ENCODE assay signal across 9 cellular contexts in genomic region chr5:35212006-35212982, GRCh38. TPM values are rescaled to one million over a fixed set of nuclear protein-coding genes. Genes with fewer than 3 reads are reported as not detected.
DNase-seq lines count a peak whose midpoint lies in the region; ATAC-seq lines count a peak whose summit lies in the region.
"Had no signal": no experiment of that assay in that cellular context is flagged by ENCODE, and none has a peak within 500 bp of the region (broad histone marks: within the 10 kb centered on the region; RNA-seq: fewer than 3 reads in every experiment).

No MANE protein-coding gene starts in this region.

- peaks cover 19% of the 10 kb centered on the region for H3K27me3 Mint-ChIP-seq in activated naive CD8-positive, alpha-beta T cell treated with anti-CD3 and anti-CD28 coated beads, Interleukin-2, amount 50 U/mL, for 24 hours
- H3K27me3 Mint-ChIP-seq in activated naive CD8-positive, alpha-beta T cell treated with anti-CD3 and anti-CD28 coated beads for 36 hours, result peaks cover 44% of the 10 kb centered on the region
- H3K27me3 Mint-ChIP-seq in naive thymus-derived CD8-positive, alpha-beta T cell, result peaks cover 6 to 19% (median 14%) of the 10 kb centered on the region in 5 donors

- H3K4me3 Mint-ChIP-seq in activated naive CD8-positive, alpha-beta T cell treated with anti-CD3 and anti-CD28 coated beads, Interleukin-2, amount 50 U/mL, for 24 hours, result no peak overlapping the region
- H3K4me3 Mint-ChIP-seq in activated naive CD8-positive, alpha-beta T cell treated with anti-CD3 and anti-CD28 coated beads for 36 hours, result no peak overlapping the region
- H3K4me3 Mint-ChIP-seq in naive thymus-derived CD8-positive, alpha-beta T cell, result no peak overlapping the region

- no peaks in the 10 kb centered on the region for H3K36me3 Mint-ChIP-seq in activated naive CD8-positive, alpha-beta T cell treated with anti-CD3 and anti-CD28 coated beads, Interleukin-2, amount 50 U/mL, for 24 hours (ENCODE audit: low read depth)
- H3K36me3 Mint-ChIP-seq in activated naive CD8-positive, alpha-beta T cell treated with anti-CD3 and anti-CD28 coated beads for 36 hours, result no peaks in the 10 kb centered on the region
- H3K36me3 Mint-ChIP-seq in naive thymus-derived CD8-positive, alpha-beta T cell, result no peaks in the 10 kb centered on the region

- no peak overlapping the region for H3K27ac Mint-ChIP-seq in activated naive CD8-positive, alpha-beta T cell treated with anti-CD3 and anti-CD28 coated beads, Interleukin-2, amount 50 U/mL, for 24 hours
- no peak overlapping the region for H3K27ac Mint-ChIP-seq in activated naive CD8-positive, alpha-beta T cell treated with anti-CD3 and anti-CD28 coated beads for 36 hours
- H3K27ac Mint-ChIP-seq in naive thymus-derived CD8-positive, alpha-beta T cell, result no peak overlapping the region

- H3K9me3 Mint-ChIP-seq in activated naive CD8-positive, alpha-beta T cell treated with anti-CD3 and anti-CD28 coated beads, Interleukin-2, amount 50 U/mL, for 24 hours, result no peaks in the 10 kb centered on the region
- no peaks in the 10 kb centered on the region for H3K9me3 Mint-ChIP-seq in activated naive CD8-positive, alpha-beta T cell treated with anti-CD3 and anti-CD28 coated beads for 36 hours
- H3K9me3 Mint-ChIP-seq in naive thymus-derived CD8-positive, alpha-beta T cell, result no peaks in the 10 kb centered on the region

- H3K4me1 Mint-ChIP-seq in activated naive CD8-positive, alpha-beta T cell treated with anti-CD3 and anti-CD28 coated beads, Interleukin-2, amount 50 U/mL, for 24 hours, result peaks cover 11% of the 10 kb centered on the region
- H3K4me1 Mint-ChIP-seq in activated naive CD8-positive, alpha-beta T cell treated with anti-CD3 and anti-CD28 coated beads for 36 hours, result peaks cover 14% of the 10 kb centered on the region
- no peaks in the 10 kb centered on the region for H3K4me1 Mint-ChIP-seq in naive thymus-derived CD8-positive, alpha-beta T cell

- no peak for DNase-seq in activated naive CD8-positive, alpha-beta T cell treated with anti-CD3 and anti-CD28 coated beads, Interleukin-2, amount 50 U/mL, for 24 hours
- no peak for DNase-seq in activated naive CD8-positive, alpha-beta T cell treated with anti-CD3 and anti-CD28 coated beads for 36 hours
- DNase-seq in naive thymus-derived CD8-positive, alpha-beta T cell, result no peak
- no peak for DNase-seq in NCI-H345 treated with DMSO at 0.1 percent for 48 hours (lab: John Stamatoyannopoulos, UW; ENCODE audit: unreplicated experiment)
- no peak for DNase-seq in SW480 (ENCODE audit: low spot score)
- no peak for DNase-seq in SK-N-DZ (ENCODE audit: low spot score)
- DNase-seq: upper lobe of left lung had no signal

- ATAC-seq in activated naive CD8-positive, alpha-beta T cell treated with anti-CD3 and anti-CD28 coated beads, Interleukin-2, amount 50 U/mL, for 24 hours, result peak; percentile 59
- peak; percentile 82 for ATAC-seq in HG02610 (IDR thresholded peaks at IDR 0.05; ENCODE audit: unreplicated experiment)
- peak; percentile 74 for ATAC-seq in HG03442 (IDR thresholded peaks at IDR 0.05; ENCODE audit: unreplicated experiment)
- no peak for ATAC-seq in naive thymus-derived CD8-positive, alpha-beta T cell

- POLR2A ChIA-PET in naive thymus-derived CD8-positive, alpha-beta T cell (lab: Charles Lee), result no interaction called here

RNA-seq across cellular contexts. Expression of gene PRLR, which starts 18.0 kb away (rescaled TPM):
- total RNA-seq in activated naive CD8-positive, alpha-beta T cell treated with anti-CD3 and anti-CD28 coated beads for 36 hours, result not detected
- total RNA-seq in naive thymus-derived CD8-positive, alpha-beta T cell, result not detected
- not detected for polyA plus RNA-seq in naive thymus-derived CD8-positive, alpha-beta T cell
- 0.10 TPM in 2 replicates for polyA plus RNA-seq in SK-N-DZ (2014; cell fraction: cytosol; rRNA removed)
- polyA plus RNA-seq in SK-N-DZ (2014; cell fraction: nucleus; rRNA removed), result 0.22 and 0.67 TPM in 2 replicates

Comparison
In these comparisons a context has a peak if more than half of its experiments do, and no peak if none do; other contexts are left out.
1. ATAC-seq: peak in activated naive CD8-positive, alpha-beta T cell treated with anti-CD3 and anti-CD28 coated beads, Interleukin-2, amount 50 U/mL, for 24 hours (single experiment), HG02610 (single experiment) and HG03442 (single experiment); none in naive thymus-derived CD8-positive, alpha-beta T cell (0 of 2).